In the genomic region with DNA sequence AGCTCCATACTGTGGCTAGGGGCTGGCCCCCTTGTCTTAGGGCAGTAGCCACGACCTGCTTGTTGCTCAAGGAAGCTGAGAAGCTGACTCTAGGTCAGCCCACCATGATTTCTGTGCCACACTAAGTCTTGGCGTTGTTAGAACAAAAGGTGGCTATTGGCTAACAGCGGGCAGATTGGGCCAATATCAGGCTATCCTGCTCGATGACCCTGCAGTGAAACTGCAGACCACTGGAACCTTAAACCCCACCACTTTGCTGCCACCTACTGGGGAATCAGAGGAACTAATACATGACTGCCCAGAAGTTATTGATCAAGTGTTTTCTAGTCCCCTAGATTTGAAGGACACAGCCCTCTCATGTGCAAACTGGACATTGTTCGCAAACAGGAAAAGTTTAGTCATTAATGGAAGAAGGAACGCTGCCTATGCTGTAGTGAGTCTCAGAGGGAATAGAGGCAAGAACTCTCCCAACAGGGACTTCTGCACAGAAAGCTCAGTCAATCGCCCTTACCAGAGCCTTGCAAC, we compare ENCODE assay signal across 1 cellular context.
TF ChIP-seq lines count a peak whose summit lies in the region.

No MANE protein-coding gene starts in this region.

TF ChIP-seq in HepG2, 621 proteins besides CTCF, POLR2A, EP300 and RAD21 (continued from another document and continues in another):
- TF ChIP-seq, protein P1, sequence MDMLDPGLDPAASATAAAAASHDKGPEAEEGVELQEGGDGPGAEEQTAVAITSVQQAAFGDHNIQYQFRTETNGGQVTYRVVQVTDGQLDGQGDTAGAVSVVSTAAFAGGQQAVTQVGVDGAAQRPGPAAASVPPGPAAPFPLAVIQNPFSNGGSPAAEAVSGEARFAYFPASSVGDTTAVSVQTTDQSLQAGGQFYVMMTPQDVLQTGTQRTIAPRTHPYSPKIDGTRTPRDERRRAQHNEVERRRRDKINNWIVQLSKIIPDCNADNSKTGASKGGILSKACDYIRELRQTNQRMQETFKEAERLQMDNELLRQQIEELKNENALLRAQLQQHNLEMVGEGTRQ (IDR thresholded peaks at IDR 0.05; ENCODE audit: low read depth, low read length): no peak
- TF ChIP-seq, protein P1 (CRISPR knock-in tag; IDR thresholded peaks at IDR 0.05; ENCODE audit: borderline replicate concordance): no peak
- TF ChIP-seq MBD4 (IDR thresholded peaks at IDR 0.05; ENCODE audit: borderline replicate concordance, low read length) (no peak), SRY (CRISPR knock-in tag; IDR thresholded peaks at IDR 0.05) (no peak), BCL6 (CRISPR knock-in tag; IDR thresholded peaks at IDR 0.05) (peak; percentile 33), WIZ (CRISPR knock-in tag; IDR thresholded peaks at IDR 0.05) (no peak), ZNF564 (CRISPR knock-in tag; IDR thresholded peaks at IDR 0.05) (no peak), ZC3H4 (CRISPR knock-in tag; IDR thresholded peaks at IDR 0.05; ENCODE audit: borderline replicate concordance) (no peak), PHF5A (CRISPR knock-in tag; IDR thresholded peaks at IDR 0.05; ENCODE audit: low read depth, unreplicated experiment) (no peak), SMARCC2 (IDR thresholded peaks at IDR 0.05) (no peak), DPF2 (CRISPR knock-in tag; IDR thresholded peaks at IDR 0.05; ENCODE audit: borderline replicate concordance, low read depth) (no peak), TP53 (CRISPR knock-in tag; conservative IDR thresholded peaks at IDR 0.05) (no peak), STAG1 (CRISPR knock-in tag; IDR thresholded peaks at IDR 0.05) (peak; percentile 86), TARDBP (CRISPR knock-in tag; IDR thresholded peaks at IDR 0.05) (0 out of 2 replicates have a peak, but pooled peaks have one; percentile 26), ZZZ3 (CRISPR knock-in tag; IDR thresholded peaks at IDR 0.05; ENCODE audit: borderline replicate concordance) (no peak), ZNF282 (IDR thresholded peaks at IDR 0.05; ENCODE audit: partially characterized antibody) (no peak), SRF (IDR thresholded peaks at IDR 0.05; ENCODE audit: low read depth, low read length) (no peak), RBM22 (optimal IDR thresholded peaks at IDR 0.05; ENCODE audit: low read length) (no peak), MED1 (CRISPR knock-in tag; IDR thresholded peaks at IDR 0.05) (0 out of 2 replicates have a peak, but pooled peaks have one; percentile 23), BRCA1 (CRISPR knock-in tag; IDR thresholded peaks at IDR 0.05) (no peak), KLF13 (CRISPR knock-in tag; IDR thresholded peaks at IDR 0.05) (no peak), ZNF121 (CRISPR knock-in tag; IDR thresholded peaks at IDR 0.05) (no peak), U2AF1 (optimal IDR thresholded peaks at IDR 0.05; ENCODE audit: low read depth, low read length) (no peak), NR2F2 (IDR thresholded peaks at IDR 0.05; ENCODE audit: borderline replicate concordance, low read depth) (no peak), POLR2G (IDR thresholded peaks at IDR 0.05; ENCODE audit: low read depth, low read length) (no peak), DR1 (CRISPR knock-in tag; IDR thresholded peaks at IDR 0.05) (no peak), DNMT3B (CRISPR knock-in tag; conservative IDR thresholded peaks at IDR 0.05) (no peak), EED (CRISPR knock-in tag; IDR thresholded peaks at IDR 0.05) (no peak), ZNF720 (CRISPR knock-in tag; IDR thresholded peaks at IDR 0.05) (no peak), KLF11 (CRISPR knock-in tag; IDR thresholded peaks at IDR 0.05) (no peak), NRL (CRISPR knock-in tag; IDR thresholded peaks at IDR 0.05; ENCODE audit: borderline replicate concordance) (no peak), ZNF615 (CRISPR knock-in tag; IDR thresholded peaks at IDR 0.05; ENCODE audit: borderline replicate concordance) (no peak), ATF7 (IDR thresholded peaks at IDR 0.05) (no peak), ATF7 (CRISPR knock-in tag; IDR thresholded peaks at IDR 0.05) (no peak), ZNF431 (CRISPR knock-in tag; IDR thresholded peaks at IDR 0.05; ENCODE audit: borderline replicate concordance, low read depth) (no peak), SMAD9 (CRISPR knock-in tag; IDR thresholded peaks at IDR 0.05) (no peak), ONECUT2 (CRISPR knock-in tag; IDR thresholded peaks at IDR 0.05) (peak; percentile 90), ZSCAN29 (CRISPR knock-in tag; conservative IDR thresholded peaks at IDR 0.05) (no peak), RCOR2 (CRISPR knock-in tag; IDR thresholded peaks at IDR 0.05) (no peak), KDM1A (CRISPR knock-in tag; IDR thresholded peaks at IDR 0.05) (no peak), ZFYVE20 (CRISPR knock-in tag; IDR thresholded peaks at IDR 0.05; ENCODE audit: borderline replicate concordance, low read depth) (no peak), MTA3 (CRISPR knock-in tag; IDR thresholded peaks at IDR 0.05) (no peak), SYNCRIP (IDR thresholded peaks at IDR 0.05; ENCODE audit: insufficient read depth, low read depth, low read length) (no peak), ERF (CRISPR knock-in tag; IDR thresholded peaks at IDR 0.05) (no peak), RORA (CRISPR knock-in tag; IDR thresholded peaks at IDR 0.05) (no peak), ZSCAN9 (CRISPR knock-in tag; IDR thresholded peaks at IDR 0.05; ENCODE audit: borderline replicate concordance) (no peak), ZFP82 (CRISPR knock-in tag; IDR thresholded peaks at IDR 0.05; ENCODE audit: borderline replicate concordance) (no peak), PAWR (CRISPR knock-in tag; IDR thresholded peaks at IDR 0.05; ENCODE audit: borderline replicate concordance) (no peak), RELA (CRISPR knock-in tag; IDR thresholded peaks at IDR 0.05) (no peak), ZNF614 (CRISPR knock-in tag; IDR thresholded peaks at IDR 0.05; ENCODE audit: borderline replicate concordance) (no peak), NAIF1 (CRISPR knock-in tag; IDR thresholded peaks at IDR 0.05; ENCODE audit: borderline replicate concordance) (no peak), ZNF101 (CRISPR knock-in tag; IDR thresholded peaks at IDR 0.05; ENCODE audit: borderline replicate concordance, low read depth) (no peak), ZSCAN30 (CRISPR knock-in tag; IDR thresholded peaks at IDR 0.05) (no peak), PRPF4 (IDR thresholded peaks at IDR 0.05; ENCODE audit: low read depth, low read length, poor library complexity, severe bottlenecking) (no peak), ZNF326 (CRISPR knock-in tag; IDR thresholded peaks at IDR 0.05; ENCODE audit: borderline replicate concordance) (no peak), ZNF577 (CRISPR knock-in tag; IDR thresholded peaks at IDR 0.05; ENCODE audit: borderline replicate concordance, low read depth) (no peak)
- TF ChIP-seq, protein P2, sequence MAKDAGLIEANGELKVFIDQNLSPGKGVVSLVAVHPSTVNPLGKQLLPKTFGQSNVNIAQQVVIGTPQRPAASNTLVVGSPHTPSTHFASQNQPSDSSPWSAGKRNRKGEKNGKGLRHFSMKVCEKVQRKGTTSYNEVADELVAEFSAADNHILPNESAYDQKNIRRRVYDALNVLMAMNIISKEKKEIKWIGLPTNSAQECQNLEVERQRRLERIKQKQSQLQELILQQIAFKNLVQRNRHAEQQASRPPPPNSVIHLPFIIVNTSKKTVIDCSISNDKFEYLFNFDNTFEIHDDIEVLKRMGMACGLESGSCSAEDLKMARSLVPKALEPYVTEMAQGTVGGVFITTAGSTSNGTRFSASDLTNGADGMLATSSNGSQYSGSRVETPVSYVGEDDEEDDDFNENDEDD (CRISPR knock-in tag; IDR thresholded peaks at IDR 0.05; ENCODE audit: borderline replicate concordance): no peak
- TF ChIP-seq, protein P3, sequence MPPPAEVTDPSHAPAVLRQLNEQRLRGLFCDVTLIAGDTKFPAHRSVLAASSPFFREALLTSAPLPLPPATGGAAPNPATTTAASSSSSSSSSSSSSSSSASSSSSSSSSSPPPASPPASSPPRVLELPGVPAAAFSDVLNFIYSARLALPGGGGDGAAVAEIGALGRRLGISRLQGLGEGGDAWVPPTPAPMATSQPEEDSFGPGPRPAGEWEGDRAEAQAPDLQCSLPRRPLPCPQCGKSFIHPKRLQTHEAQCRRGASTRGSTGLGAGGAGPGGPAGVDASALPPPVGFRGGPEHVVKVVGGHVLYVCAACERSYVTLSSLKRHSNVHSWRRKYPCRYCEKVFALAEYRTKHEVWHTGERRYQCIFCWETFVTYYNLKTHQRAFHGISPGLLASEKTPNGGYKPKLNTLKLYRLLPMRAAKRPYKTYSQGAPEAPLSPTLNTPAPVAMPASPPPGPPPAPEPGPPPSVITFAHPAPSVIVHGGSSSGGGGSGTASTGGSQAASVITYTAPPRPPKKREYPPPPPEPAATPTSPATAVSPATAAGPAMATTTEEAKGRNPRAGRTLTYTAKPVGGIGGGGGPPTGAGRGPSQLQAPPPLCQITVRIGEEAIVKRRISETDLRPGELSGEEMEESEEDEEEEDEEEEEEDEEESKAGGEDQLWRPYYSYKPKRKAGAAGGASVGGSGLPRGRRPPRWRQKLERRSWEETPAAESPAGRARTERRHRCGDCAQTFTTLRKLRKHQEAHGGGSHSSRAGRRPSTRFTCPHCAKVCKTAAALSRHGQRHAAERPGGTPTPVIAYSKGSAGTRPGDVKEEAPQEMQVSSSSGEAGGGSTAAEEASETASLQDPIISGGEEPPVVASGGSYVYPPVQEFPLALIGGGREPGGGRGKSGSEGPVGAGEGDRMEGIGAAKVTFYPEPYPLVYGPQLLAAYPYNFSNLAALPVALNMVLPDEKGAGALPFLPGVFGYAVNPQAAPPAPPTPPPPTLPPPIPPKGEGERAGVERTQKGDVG (CRISPR knock-in tag; IDR thresholded peaks at IDR 0.05; ENCODE audit: borderline replicate concordance): no peak
- TF ChIP-seq, protein P4, sequence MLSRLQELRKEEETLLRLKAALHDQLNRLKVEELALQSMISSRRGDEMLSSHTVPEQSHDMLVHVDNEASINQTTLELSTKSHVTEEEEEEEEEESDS (CRISPR knock-in tag; IDR thresholded peaks at IDR 0.05; ENCODE audit: borderline replicate concordance): no peak
- TF ChIP-seq, protein P5, sequence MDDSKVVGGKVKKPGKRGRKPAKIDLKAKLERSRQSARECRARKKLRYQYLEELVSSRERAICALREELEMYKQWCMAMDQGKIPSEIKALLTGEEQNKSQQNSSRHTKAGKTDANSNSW (CRISPR knock-in tag; IDR thresholded peaks at IDR 0.05; ENCODE audit: borderline replicate concordance): no peak
- TF ChIP-seq, protein P6, sequence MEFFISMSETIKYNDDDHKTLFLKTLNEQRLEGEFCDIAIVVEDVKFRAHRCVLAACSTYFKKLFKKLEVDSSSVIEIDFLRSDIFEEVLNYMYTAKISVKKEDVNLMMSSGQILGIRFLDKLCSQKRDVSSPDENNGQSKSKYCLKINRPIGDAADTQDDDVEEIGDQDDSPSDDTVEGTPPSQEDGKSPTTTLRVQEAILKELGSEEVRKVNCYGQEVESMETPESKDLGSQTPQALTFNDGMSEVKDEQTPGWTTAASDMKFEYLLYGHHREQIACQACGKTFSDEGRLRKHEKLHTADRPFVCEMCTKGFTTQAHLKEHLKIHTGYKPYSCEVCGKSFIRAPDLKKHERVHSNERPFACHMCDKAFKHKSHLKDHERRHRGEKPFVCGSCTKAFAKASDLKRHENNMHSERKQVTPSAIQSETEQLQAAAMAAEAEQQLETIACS (CRISPR knock-in tag; IDR thresholded peaks at IDR 0.05): no peak
- TF ChIP-seq, protein P7, sequence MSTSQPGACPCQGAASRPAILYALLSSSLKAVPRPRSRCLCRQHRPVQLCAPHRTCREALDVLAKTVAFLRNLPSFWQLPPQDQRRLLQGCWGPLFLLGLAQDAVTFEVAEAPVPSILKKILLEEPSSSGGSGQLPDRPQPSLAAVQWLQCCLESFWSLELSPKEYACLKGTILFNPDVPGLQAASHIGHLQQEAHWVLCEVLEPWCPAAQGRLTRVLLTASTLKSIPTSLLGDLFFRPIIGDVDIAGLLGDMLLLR (CRISPR knock-in tag; IDR thresholded peaks at IDR 0.05): no peak
- TF ChIP-seq, protein P8, sequence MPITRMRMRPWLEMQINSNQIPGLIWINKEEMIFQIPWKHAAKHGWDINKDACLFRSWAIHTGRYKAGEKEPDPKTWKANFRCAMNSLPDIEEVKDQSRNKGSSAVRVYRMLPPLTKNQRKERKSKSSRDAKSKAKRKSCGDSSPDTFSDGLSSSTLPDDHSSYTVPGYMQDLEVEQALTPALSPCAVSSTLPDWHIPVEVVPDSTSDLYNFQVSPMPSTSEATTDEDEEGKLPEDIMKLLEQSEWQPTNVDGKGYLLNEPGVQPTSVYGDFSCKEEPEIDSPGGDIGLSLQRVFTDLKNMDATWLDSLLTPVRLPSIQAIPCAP (CRISPR knock-in tag; IDR thresholded peaks at IDR 0.05; ENCODE audit: low read depth): no peak
- TF ChIP-seq, protein P9, sequence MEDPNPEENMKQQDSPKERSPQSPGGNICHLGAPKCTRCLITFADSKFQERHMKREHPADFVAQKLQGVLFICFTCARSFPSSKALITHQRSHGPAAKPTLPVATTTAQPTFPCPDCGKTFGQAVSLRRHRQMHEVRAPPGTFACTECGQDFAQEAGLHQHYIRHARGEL (CRISPR knock-in tag; IDR thresholded peaks at IDR 0.05): no peak
- TF ChIP-seq, protein P10, sequence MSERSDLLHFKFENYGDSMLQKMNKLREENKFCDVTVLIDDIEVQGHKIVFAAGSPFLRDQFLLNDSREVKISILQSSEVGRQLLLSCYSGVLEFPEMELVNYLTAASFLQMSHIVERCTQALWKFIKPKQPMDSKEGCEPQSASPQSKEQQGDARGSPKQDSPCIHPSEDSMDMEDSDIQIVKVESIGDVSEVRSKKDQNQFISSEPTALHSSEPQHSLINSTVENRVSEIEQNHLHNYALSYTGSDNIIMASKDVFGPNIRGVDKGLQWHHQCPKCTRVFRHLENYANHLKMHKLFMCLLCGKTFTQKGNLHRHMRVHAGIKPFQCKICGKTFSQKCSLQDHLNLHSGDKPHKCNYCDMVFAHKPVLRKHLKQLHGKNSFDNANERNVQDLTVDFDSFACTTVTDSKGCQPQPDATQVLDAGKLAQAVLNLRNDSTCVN (CRISPR knock-in tag; IDR thresholded peaks at IDR 0.05; ENCODE audit: borderline replicate concordance): peak; percentile 45; the same call in 1 of the 2 replicates
- TF ChIP-seq, protein P11, sequence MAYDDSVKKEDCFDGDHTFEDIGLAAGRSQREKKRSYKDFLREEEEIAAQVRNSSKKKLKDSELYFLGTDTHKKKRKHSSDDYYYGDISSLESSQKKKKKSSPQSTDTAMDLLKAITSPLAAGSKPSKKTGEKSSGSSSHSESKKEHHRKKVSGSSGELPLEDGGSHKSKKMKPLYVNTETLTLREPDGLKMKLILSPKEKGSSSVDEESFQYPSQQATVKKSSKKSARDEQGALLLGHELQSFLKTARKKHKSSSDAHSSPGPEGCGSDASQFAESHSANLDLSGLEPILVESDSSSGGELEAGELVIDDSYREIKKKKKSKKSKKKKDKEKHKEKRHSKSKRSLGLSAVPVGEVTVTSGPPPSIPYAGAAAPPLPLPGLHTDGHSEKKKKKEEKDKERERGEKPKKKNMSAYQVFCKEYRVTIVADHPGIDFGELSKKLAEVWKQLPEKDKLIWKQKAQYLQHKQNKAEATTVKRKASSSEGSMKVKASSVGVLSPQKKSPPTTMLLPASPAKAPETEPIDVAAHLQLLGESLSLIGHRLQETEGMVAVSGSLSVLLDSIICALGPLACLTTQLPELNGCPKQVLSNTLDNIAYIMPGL (CRISPR knock-in tag; IDR thresholded peaks at IDR 0.05; ENCODE audit: borderline replicate concordance in 1 of 2, low read depth in 1 of 2): no peak; a peak in 1 of 4 replicates
